Comparison of ENCODE assay signal across 13 cellular contexts in genomic region chr10:73905256-73906018, GRCh38. TPM values are rescaled to one million over a fixed set of nuclear protein-coding genes. Genes with fewer than 3 reads are reported as not detected.
DNase-seq lines count a peak whose midpoint lies in the region; ATAC-seq and TF ChIP-seq lines count a peak whose summit lies in the region.
"Had no signal": no experiment of that assay in that cellular context is flagged by ENCODE, and none has a peak within 500 bp of the region (broad histone marks: within the 10 kb centered on the region; RNA-seq: fewer than 3 reads in every experiment).

No MANE protein-coding gene starts in this region.

- H3K9me3 ChIP-seq in HCT116 (ENCODE audit: control insufficient read depth in 1 of 2, insufficient read depth in 1 of 2, low read depth in 1 of 2, low read length in 2 of 2) (no peaks in the 10 kb centered on the region), ascending aorta (no peaks in the 10 kb centered on the region), muscle layer of duodenum (ENCODE audit: control insufficient read depth in 1 of 2, low read length in 2 of 2) (no peaks in the 10 kb centered on the region)
- H3K9me3 ChIP-seq in CD4-positive, alpha-beta T cell (ENCODE audit: control insufficient read depth, low read length): no peaks in the 10 kb centered on the region

- H3K4me3 ChIP-seq in ACC112 (ENCODE audit: low read depth, low read length) (no peak overlapping the region), HCT116 (replicated peaks in 1 of 2; ENCODE audit: low read depth in 1 of 2, low read length in 2 of 2) (no peak overlapping the region), ascending aorta (no peak overlapping the region), muscle layer of duodenum (ENCODE audit: low read depth in 1 of 2, low read length in 2 of 2) (no peak overlapping the region)

- no peak overlapping the region for H3K4me3 Mint-ChIP-seq in CD4-positive, alpha-beta T cell

- H3K9me2 ChIP-seq in HCT116 (ENCODE audit: insufficient read depth): no peaks in the 10 kb centered on the region

- peak overlapping the region; percentile 67 for H3K9ac ChIP-seq in HCT116 (ENCODE audit: low read length)

- H3K4me1 ChIP-seq in ACC112 (ENCODE audit: control insufficient read depth, insufficient read depth, low read length, unreplicated experiment) (peaks cover 48% of the 10 kb centered on the region), HCT116 (ENCODE audit: control insufficient read depth in 1 of 2, insufficient read depth in 2 of 2, low read length in 2 of 2) (peaks cover 51 to 75% of the 10 kb centered on the region in 2 experiments), ascending aorta (peaks cover 0 to 24% of the 10 kb centered on the region in 2 donors), muscle layer of duodenum (ENCODE audit: control insufficient read depth in 1 of 2, insufficient read depth in 2 of 2, low read length in 2 of 2) (peaks cover 8 to 23% of the 10 kb centered on the region in 2 donors)

- H3K36me3 ChIP-seq in ACC112 (ENCODE audit: insufficient read depth, low read length): no peaks in the 10 kb centered on the region
- no peaks in the 10 kb centered on the region for H3K36me3 ChIP-seq in HCT116 (ENCODE audit: control insufficient read depth in 1 of 2, insufficient read depth in 2 of 2, low read length in 2 of 2)
- H3K36me3 ChIP-seq in ascending aorta: no peaks in the 10 kb centered on the region
- no peaks in the 10 kb centered on the region for H3K36me3 ChIP-seq in muscle layer of duodenum (ENCODE audit: control insufficient read depth in 1 of 2, insufficient read depth in 2 of 2, low read length in 2 of 2)

- POLR2A ChIA-PET in HCT116 (lab: Charles Lee): interaction anchor here (1.5 to 5.7 kb wide), 2 partner anchors 12 to 15 kb away, joined by 5 to 98 read pairs; no protein-coding TSS in a partner anchor
- POLR2A ChIA-PET in CD4-positive, alpha-beta T cell (lab: Charles Lee): no interaction called here

- CTCF ChIA-PET in HCT116 (lab: Charles Lee): no interaction called here
- CTCF ChIA-PET in CD4-positive, alpha-beta T cell (lab: Charles Lee): interaction anchor here (1.4 kb wide), 1 partner anchor 35 kb away, joined by 3 read pairs; no protein-coding TSS in a partner anchor

- H4K20me1 ChIP-seq in HCT116 (ENCODE audit: insufficient read depth): no peaks in the 10 kb centered on the region

- TF ChIP-seq POLR2A in HCT116 (IDR thresholded peaks at IDR 0.05; ENCODE audit: borderline replicate concordance, extremely low read depth, insufficient read depth, insufficient read length): no peak

- peaks cover 66% of the 10 kb centered on the region for H3K27me3 Mint-ChIP-seq in CD4-positive, alpha-beta T cell

- TF ChIP-seq CTCF in HCT116 (IDR thresholded peaks at IDR 0.05 in 2 of 3, conservative IDR thresholded peaks at IDR 0.05 in 1 of 3; ENCODE audit: borderline replicate concordance in 1 of 3, insufficient read depth in 1 of 3, low read depth in 2 of 3, low read length in 2 of 3) (no peak), ascending aorta (IDR thresholded peaks at IDR 0.05) (no peak)
- no peak for TF ChIP-seq CTCF in CD4-positive, alpha-beta T cell (IDR thresholded peaks at IDR 0.05)

- no peak for DNase-seq in HCT116 (ENCODE audit: low read depth, low spot score)
- DNase-seq in ascending aorta (ENCODE audit: low spot score in 2 of 2): no peak
- no peak for DNase-seq in stimulated activated CD4-positive, alpha-beta T cell treated with anti-CD3 and anti-CD28 coated beads, Interleukin-12 subunit alpha, Interleukin-12 subunit beta, amount 100 ng/mL, for 4 hours
- DNase-seq in CD4-positive, alpha-beta T cell: no peak
- DNase-seq: anterior cingulate cortex; NCI-H1105; stimulated activated CD4-positive, alpha-beta T cell treated with anti-CD3 and anti-CD28 coated beads, Interleukin-2, amount 100 ng/mL, for 24 hours; stimulated activated naive CD8-positive, alpha-beta T cell treated with anti-CD3 and anti-CD28 coated beads, Interleukin-15, Interleukin-2, amounts not matched to agents 100 U/mL and 50 U/mL, for 24 hours had no signal

- no peak for TF ChIP-seq RAD21 in HCT116 (IDR thresholded peaks at IDR 0.05; ENCODE audit: low read depth)

- RAD21 ChIA-PET in HCT116 (lab: Charles Lee; ENCODE audit: low non-redundant PET in 1 of 2, low total read pairs in 2 of 2, uncharacterized antibody in 2 of 2, unreplicated experiment in 2 of 2): no interaction called here

- H3K27me3 ChIP-seq in ACC112 (ENCODE audit: insufficient read depth, low read length): no peaks in the 10 kb centered on the region
- no peaks in the 10 kb centered on the region for H3K27me3 ChIP-seq in HCT116 (ENCODE audit: insufficient read depth, low read length)
- H3K27me3 ChIP-seq in ascending aorta: no peaks in the 10 kb centered on the region
- no peaks in the 10 kb centered on the region for H3K27me3 ChIP-seq in muscle layer of duodenum (ENCODE audit: low read depth, low read length)
- H3K27me3 ChIP-seq in CD4-positive, alpha-beta T cell (ENCODE audit: control insufficient read depth, insufficient read depth, low read length): peaks cover 37% of the 10 kb centered on the region

- peak overlapping the region; percentile 97 for H3K4me2 ChIP-seq in HCT116 (ENCODE audit: low read length)

- no peaks in the 10 kb centered on the region for H3K9me3 Mint-ChIP-seq in CD4-positive, alpha-beta T cell

- ATAC-seq in HCT116 (no peak), GM21447 (IDR thresholded peaks at IDR 0.05; ENCODE audit: unreplicated experiment) (no peak), GM21515 (IDR thresholded peaks at IDR 0.05; ENCODE audit: unreplicated experiment) (no peak)
- no peak for ATAC-seq in CD4-positive, alpha-beta T cell (ENCODE audit: poor library complexity)
- ATAC-seq: stimulated activated naive CD8-positive, alpha-beta T cell treated with anti-CD3 and anti-CD28 coated beads, Interleukin-15, Interleukin-2, amounts not matched to agents 100 U/mL and 50 U/mL, for 24 hours had no signal

- H3K36me3 Mint-ChIP-seq in CD4-positive, alpha-beta T cell (ENCODE audit: low read depth): no peaks in the 10 kb centered on the region

- no peaks in the 10 kb centered on the region for H3K79me2 ChIP-seq in ACC112 (ENCODE audit: control insufficient read depth, insufficient read depth, low read length, unreplicated experiment)
- no peaks in the 10 kb centered on the region; the same call in 1 of the 2 replicates for H3K79me2 ChIP-seq in HCT116 (ENCODE audit: insufficient read depth, low read length)

- H2AFZ ChIP-seq in ACC112 (ENCODE audit: low read length, unreplicated experiment) (peak overlapping the region; percentile 16), HCT116 (ENCODE audit: low read depth, low read length, poor library complexity, severe bottlenecking) (peak overlapping the region; percentile 65)

- peaks cover 19% of the 10 kb centered on the region for H3K4me1 Mint-ChIP-seq in CD4-positive, alpha-beta T cell (ENCODE audit: low read depth)

- intact Hi-C loops in HCT116 (cut with micrococcal nuclease): no loop called here
- intact Hi-C loops in ascending aorta (cut with DNase I): loop anchor here (1.0 to 5.0 kb wide), 2 partner anchors 15 to 92 kb away; partner anchors contain the start of gene VCL
- intact Hi-C loops in CD4-positive, alpha-beta T cell (cut with DNase I, micrococcal nuclease): no loop called here

- H3K27ac ChIP-seq in ACC112 (ENCODE audit: low read depth, low read length) (peak overlapping the region; percentile 93), HCT116 (ENCODE audit: low read depth, low read length) (peak overlapping the region; percentile 92), ascending aorta (peak overlapping the region; percentile 81 to 85), muscle layer of duodenum (ENCODE audit: low read length) (peak overlapping the region; percentile 92)
- no peak overlapping the region for H3K27ac ChIP-seq in CD4-positive, alpha-beta T cell (ENCODE audit: low read depth, low read length)
- H3K27ac ChIP-seq: C4-2B had no signal

- no TSS peak for BruUV-seq in HCT116 (replicated peaks; lab: Mats Ljungman, UMichigan)

- H3K27ac Mint-ChIP-seq in CD4-positive, alpha-beta T cell: no peak overlapping the region

TF ChIP-seq in HCT116, 20 proteins besides CTCF, POLR2A, EP300 and RAD21:
- TF ChIP-seq SIN3A (IDR thresholded peaks at IDR 0.05; ENCODE audit: low read depth) (no peak), CEBPB (IDR thresholded peaks at IDR 0.05; ENCODE audit: low read depth) (no peak)

RNA-seq across cellular contexts. Expression of gene PLAU, which starts 5.5 kb away (rescaled TPM):
- total RNA-seq in HCT116 (2021; ENCODE audit: unreplicated experiment): 60.3 TPM
- polyA plus RNA-seq in HCT116 (2012): 103 and 107 TPM in 2 replicates
- total RNA-seq in ascending aorta: 1.5 TPM
- not detected for total RNA-seq in CD4-positive, alpha-beta T cell

RNA-seq across cellular contexts. Expression of gene CAMK2G, which starts 31.1 kb away (rescaled TPM):
- total RNA-seq in HCT116 (2021; ENCODE audit: unreplicated experiment) (28.3 TPM), ascending aorta (60.3 TPM)
- 23.4 and 24.6 TPM in 2 replicates for polyA plus RNA-seq in HCT116 (2012)
- total RNA-seq in CD4-positive, alpha-beta T cell: 10 to 100 TPM; 34.4 to 38.4 TPM

Comparison
In these comparisons a context has a peak if more than half of its experiments do, and no peak if none do; other contexts are left out.
1. RNA of gene PLAU, which starts 5.5 kb away (total RNA-seq): 60.3 TPM in HCT116 (single experiment); 1.5 TPM in ascending aorta (single experiment) and not detected in CD4-positive, alpha-beta T cell; every median in the first group is over 10 times any median in the second.